Comparison of ENCODE assay signal across 8 cellular contexts in genomic region chr4:184383497-184384055, GRCh38.
DNase-seq lines count a peak whose midpoint lies in the region; ATAC-seq and TF ChIP-seq lines count a peak whose summit lies in the region.

No MANE protein-coding gene starts in this region.

- no peak overlapping the region for H3K4me3 ChIP-seq in DND-41 (ENCODE audit: low read depth in 1 of 2, low read length in 2 of 2)
- H3K4me3 ChIP-seq in OCI-LY1 (ENCODE audit: low read depth, low read length, poor library complexity, severe bottlenecking), result peak overlapping the region; percentile 6
- no peak overlapping the region for H3K4me3 ChIP-seq in neural progenitor cell
- no peak overlapping the region for H3K4me3 ChIP-seq in mesendoderm (ENCODE audit: low read length)

- DNase-seq in DND-41, result no peak
- DNase-seq in effector memory CD8-positive, alpha-beta T cell, result no peak
- DNase-seq in neural progenitor cell (ENCODE audit: low spot score), result no peak
- no peak for DNase-seq in KBM-7
- DNase-seq in mesendoderm, result no peak

- H3K4me1 Mint-ChIP-seq in effector memory CD8-positive, alpha-beta T cell (ENCODE audit: low read depth in 2 of 2), result peaks cover 36 to 60% of the 10 kb centered on the region in 2 donors
- H3K4me1 Mint-ChIP-seq in neural progenitor cell, result peaks cover 51% of the 10 kb centered on the region

- H4K8ac ChIP-seq in mesendoderm (ENCODE audit: low read depth, low read length), result no peak overlapping the region

- H2AFZ ChIP-seq in DND-41 (ENCODE audit: low read depth, low read length) (no peak overlapping the region), OCI-LY1 (ENCODE audit: low read length) (no peak overlapping the region), neural progenitor cell (replicated peaks) (no peak overlapping the region)

- H3K27me3 Mint-ChIP-seq in effector memory CD8-positive, alpha-beta T cell, result no peaks in the 10 kb centered on the region
- H3K27me3 Mint-ChIP-seq in neural progenitor cell (ENCODE audit: insufficient read depth, low read depth), result peaks cover 2% of the 10 kb centered on the region

- H2BK15ac ChIP-seq in mesendoderm (replicated peaks; ENCODE audit: low read depth), result no peak overlapping the region

- H3K27ac ChIP-seq in DND-41 (ENCODE audit: low read length), result peak overlapping the region; percentile 71
- peak overlapping the region; percentile 89 for H3K27ac ChIP-seq in OCI-LY1 (ENCODE audit: low read depth, low read length, poor library complexity, severe bottlenecking)
- H3K27ac ChIP-seq in neural progenitor cell, result no peak overlapping the region
- H3K27ac ChIP-seq in mesendoderm (ENCODE audit: low read depth, low read length), result no peak overlapping the region

- no peaks in the 10 kb centered on the region for H3K9me3 ChIP-seq in DND-41 (ENCODE audit: insufficient read depth, low read length, severe bottlenecking)
- H3K9me3 ChIP-seq in OCI-LY1 (ENCODE audit: low read length), result peaks cover 6% of the 10 kb centered on the region
- H3K9me3 ChIP-seq in neural progenitor cell (ENCODE audit: low read depth), result no peaks in the 10 kb centered on the region

- TF ChIP-seq CTCF in DND-41 (IDR thresholded peaks at IDR 0.05; ENCODE audit: borderline replicate concordance, extremely low read depth, low read length, poor library complexity, severe bottlenecking) (no peak), OCI-LY1 (IDR thresholded peaks at IDR 0.05; ENCODE audit: low read length) (no peak), neural progenitor cell (IDR thresholded peaks at IDR 0.05) (no peak)

- no peak overlapping the region for H3K23ac ChIP-seq in mesendoderm (ENCODE audit: low read length)

- H3K18ac ChIP-seq in mesendoderm (ENCODE audit: low read length), result no peak overlapping the region

- H3K27me3 ChIP-seq in DND-41 (ENCODE audit: insufficient read depth, low read length, poor library complexity) (no peaks in the 10 kb centered on the region), OCI-LY1 (ENCODE audit: insufficient read depth, low read length) (no peaks in the 10 kb centered on the region; the same call in 1 of the 2 replicates), neural progenitor cell (no peaks in the 10 kb centered on the region), mesendoderm (ENCODE audit: insufficient read depth, low read length, poor library complexity) (no peaks in the 10 kb centered on the region)

- peaks cover 22% of the 10 kb centered on the region for H3K36me3 Mint-ChIP-seq in effector memory CD8-positive, alpha-beta T cell (ENCODE audit: insufficient read depth)
- H3K36me3 Mint-ChIP-seq in neural progenitor cell, result peaks cover 24% of the 10 kb centered on the region

- H2BK120ac ChIP-seq in mesendoderm (ENCODE audit: low read depth, low read length), result no peak overlapping the region

- H3K4me2 ChIP-seq in DND-41 (ENCODE audit: insufficient read depth, low read length), result peak overlapping the region; percentile 66
- H3K4me2 ChIP-seq in OCI-LY1 (ENCODE audit: low read length), result peak overlapping the region; percentile 46
- peak overlapping the region; percentile 17 for H3K4me2 ChIP-seq in neural progenitor cell
- H3K4me2 ChIP-seq in mesendoderm (ENCODE audit: low read length), result no peak overlapping the region

- peak; percentile 1; the same call in 2 of the 3 replicates for ATAC-seq in DND-41 (ENCODE audit: insufficient read depth, low read depth)
- no peak for ATAC-seq in effector memory CD8-positive, alpha-beta T cell (replicated peaks)
- ATAC-seq in HG03108 (IDR thresholded peaks at IDR 0.05; ENCODE audit: unreplicated experiment), result no peak
- no peak for ATAC-seq in HG02642 (IDR thresholded peaks at IDR 0.05; ENCODE audit: poor library complexity, unreplicated experiment)

- no peaks in the 10 kb centered on the region for H3K79me1 ChIP-seq in mesendoderm (ENCODE audit: low read length)

- no peak overlapping the region for H3K4ac ChIP-seq in mesendoderm (ENCODE audit: low read depth, low read length)

- H3K9me2 ChIP-seq in OCI-LY1 (ENCODE audit: low read depth, low read length), result no peaks in the 10 kb centered on the region

- no peak overlapping the region for H3K56ac ChIP-seq in mesendoderm (ENCODE audit: low read length)

- in situ Hi-C loops in KBM-7 (cut with MboI; ENCODE audit: low pct_unique_long_range_greater_than_20kb, low sequenced_read_pairs), result no loop called here

- peak overlapping the region in 1 of 2 donors; percentile 28 for H3K27ac Mint-ChIP-seq in effector memory CD8-positive, alpha-beta T cell
- no peak overlapping the region for H3K27ac Mint-ChIP-seq in neural progenitor cell

- no peaks in the 10 kb centered on the region for H3K9me3 Mint-ChIP-seq in effector memory CD8-positive, alpha-beta T cell
- peaks cover 2% of the 10 kb centered on the region for H3K9me3 Mint-ChIP-seq in neural progenitor cell

- H3K4me3 Mint-ChIP-seq in effector memory CD8-positive, alpha-beta T cell, result peak overlapping the region; percentile 59 to 63
- H3K4me3 Mint-ChIP-seq in neural progenitor cell, result no peak overlapping the region

- no peak overlapping the region for H4K5ac ChIP-seq in mesendoderm (ENCODE audit: low read length)

- H3K4me1 ChIP-seq in DND-41 (ENCODE audit: insufficient read depth, low read length) (peaks cover 37% of the 10 kb centered on the region), OCI-LY1 (ENCODE audit: insufficient read depth, low read length, severe bottlenecking) (peaks cover 67% of the 10 kb centered on the region), neural progenitor cell (peaks cover 43% of the 10 kb centered on the region), mesendoderm (ENCODE audit: control insufficient read depth, low read depth, low read length) (peaks cover 15% of the 10 kb centered on the region)

- H3K36me3 ChIP-seq in DND-41 (ENCODE audit: insufficient read depth, low read length), result peaks cover 14% of the 10 kb centered on the region
- H3K36me3 ChIP-seq in OCI-LY1 (ENCODE audit: insufficient read depth, low read length), result peaks cover 18% of the 10 kb centered on the region
- H3K36me3 ChIP-seq in neural progenitor cell, result no peaks in the 10 kb centered on the region
- no peaks in the 10 kb centered on the region for H3K36me3 ChIP-seq in mesendoderm (ENCODE audit: control insufficient read depth, insufficient read depth, low read length)

- peaks cover 10% of the 10 kb centered on the region; the same call in 1 of the 2 replicates for H4K20me1 ChIP-seq in DND-41 (ENCODE audit: insufficient read depth, low read length)
- no peaks in the 10 kb centered on the region for H4K20me1 ChIP-seq in OCI-LY1 (ENCODE audit: insufficient read depth, low read length)
- peaks cover 18% of the 10 kb centered on the region for H4K20me1 ChIP-seq in neural progenitor cell (ENCODE audit: low read depth)

- peak overlapping the region; percentile 14; the same call in 1 of the 2 replicates for H3K9ac ChIP-seq in DND-41 (ENCODE audit: low read depth, low read length)
- no peak overlapping the region for H3K9ac ChIP-seq in OCI-LY1 (ENCODE audit: low read length)
- no peak overlapping the region for H3K9ac ChIP-seq in neural progenitor cell
- H3K9ac ChIP-seq in mesendoderm (ENCODE audit: low read length), result no peak overlapping the region

- H3K79me2 ChIP-seq in DND-41 (ENCODE audit: insufficient read depth, low read length) (no peaks in the 10 kb centered on the region), OCI-LY1 (ENCODE audit: insufficient read depth, low read length) (no peaks in the 10 kb centered on the region), neural progenitor cell (ENCODE audit: low read depth) (no peaks in the 10 kb centered on the region), mesendoderm (ENCODE audit: control insufficient read depth, insufficient read depth, low read length) (no peaks in the 10 kb centered on the region)

- H2AK5ac ChIP-seq in mesendoderm (ENCODE audit: low read length), result no peak overlapping the region

- WGBS in mesendoderm (ENCODE audit: extremely low coverage, insufficient coverage, low lambda C conversion rate), result no CpG with 5 or more reads among the region's 8 CpGs

- H3F3A ChIP-seq in OCI-LY1 (ENCODE audit: insufficient read depth, low read length) (peaks cover 8% of the 10 kb centered on the region; the same call in 1 of the 2 replicates), neural progenitor cell (ENCODE audit: low read depth) (peaks cover 16% of the 10 kb centered on the region)

- no peak overlapping the region for H2BK5ac ChIP-seq in mesendoderm (ENCODE audit: low read length)

Comparison
In these comparisons a context has a peak if more than half of its experiments do, and no peak if none do; other contexts are left out.
1. H3K27ac ChIP-seq: peak in DND-41 (single experiment) and OCI-LY1 (single experiment); none in neural progenitor cell (single experiment) and mesendoderm (single experiment).